ENCODE assay signal across 1 cellular context in genomic region chr16:2985457-2985856, GRCh38.
TF ChIP-seq lines count a peak whose summit lies in the region.

No MANE protein-coding gene starts in this region.

TF ChIP-seq in H1, 55 proteins besides CTCF, POLR2A, EP300 and RAD21:
- TF ChIP-seq EGR1 (IDR thresholded peaks at IDR 0.05; ENCODE audit: borderline replicate concordance, low read depth, low read length) (no peak), SIRT6 (IDR thresholded peaks at IDR 0.05; ENCODE audit: low read length) (no peak), BCL11A (IDR thresholded peaks at IDR 0.05; ENCODE audit: low read depth in 2 of 2, low read length in 2 of 2) (no peak), CHD2 (IDR thresholded peaks at IDR 0.05; ENCODE audit: low read length) (no peak), SIN3A (conservative IDR thresholded peaks at IDR 0.05 in 1 of 2, IDR thresholded peaks at IDR 0.05 in 1 of 2; ENCODE audit: low read depth in 1 of 2, low read length in 2 of 2) (no peak), SUZ12 (IDR thresholded peaks at IDR 0.05; ENCODE audit: low read length) (no peak), TEAD4 (IDR thresholded peaks at IDR 0.05; ENCODE audit: low read depth, low read length) (no peak), CBX8 (IDR thresholded peaks at IDR 0.05; ENCODE audit: borderline replicate concordance, low read depth, low read length) (no peak), KDM1A (IDR thresholded peaks at IDR 0.05; ENCODE audit: borderline replicate concordance, low read length) (no peak), TAF7 (optimal IDR thresholded peaks at IDR 0.05; ENCODE audit: borderline replicate concordance, low read depth, low read length) (no peak), SP2 (IDR thresholded peaks at IDR 0.05; ENCODE audit: low read length) (no peak), SRF (IDR thresholded peaks at IDR 0.05; ENCODE audit: low read depth, low read length) (no peak), GABPA (IDR thresholded peaks at IDR 0.05; ENCODE audit: borderline replicate concordance, insufficient read depth, low read length) (no peak), ZNF274 (IDR thresholded peaks at IDR 0.05; ENCODE audit: borderline replicate concordance, extremely low read depth, low read length) (no peak), TAF1 (IDR thresholded peaks at IDR 0.05; ENCODE audit: low read depth, low read length) (no peak)
